In genomic region chr13:25901460-25902376, GRCh38 we compare ENCODE assay signal across 8 cellular contexts.
DNase-seq lines count a peak whose midpoint lies in the region; ATAC-seq and TF ChIP-seq lines count a peak whose summit lies in the region.

No MANE protein-coding gene starts in this region.

- no peak overlapping the region for H3K56ac ChIP-seq in H9 (ENCODE audit: insufficient read length, low read depth, low read length)

- no peak overlapping the region for H3K4ac ChIP-seq in H9 (ENCODE audit: low read depth, low read length)

- no peak overlapping the region for H3K18ac ChIP-seq in H9 (ENCODE audit: insufficient read length, low read depth, low read length)

- H4K91ac ChIP-seq in H9 (ENCODE audit: insufficient read length, low read depth, low read length), result no peak overlapping the region

- peaks cover 38 to 62% (median 47%) of the 10 kb centered on the region in 10 experiments for H3K4me1 ChIP-seq in BLaER1 treated with 17β-estradiol and CSF1 and Interleukin-3, amounts not matched to agents 10 nM and 100 nM
- H3K4me1 ChIP-seq in H9 (ENCODE audit: insufficient read depth, low read length), result peaks cover 6% of the 10 kb centered on the region; the same call in 1 of the 2 replicates

- H3K79me2 ChIP-seq in H9 (ENCODE audit: insufficient read depth, low read length), result no peaks in the 10 kb centered on the region

- no peak for TF ChIP-seq CTCF in H9 (conservative IDR thresholded peaks at IDR 0.05)

- no peak overlapping the region for H3K4me3 Mint-ChIP-seq in H9

- H3K9me3 ChIP-seq in BLaER1 treated with 17β-estradiol and CSF1 and Interleukin-3, amounts not matched to agents 10 nM and 100 nM (replicated peaks in 1 of 11), result peaks cover 23 to 70% (median 59%) of the 10 kb centered on the region in 11 experiments
- H3K9me3 ChIP-seq in H9 (ENCODE audit: control insufficient read depth, low read depth, low read length), result peaks cover 21% of the 10 kb centered on the region

- H4K20me1 ChIP-seq in BLaER1 treated with 17β-estradiol and CSF1 and Interleukin-3, amounts not matched to agents 10 nM and 100 nM, result no peaks in the 10 kb centered on the region
- no peaks in the 10 kb centered on the region for H4K20me1 ChIP-seq in H9 (ENCODE audit: control insufficient read depth, insufficient read depth, insufficient read length)

- no peak overlapping the region for H2BK15ac ChIP-seq in H9 (ENCODE audit: low read depth, low read length)

- H2BK120ac ChIP-seq in H9 (ENCODE audit: low read depth, low read length, poor library complexity, severe bottlenecking), result no peak overlapping the region

- H2AFZ ChIP-seq in H9 (ENCODE audit: low read length), result no peak overlapping the region

- no peak overlapping the region for H4K5ac ChIP-seq in H9 (ENCODE audit: insufficient read length, low read depth, low read length)

- no peak overlapping the region for H3K14ac ChIP-seq in H9 (ENCODE audit: insufficient read depth, low read length)

- no peak overlapping the region for H3K23ac ChIP-seq in H9 (ENCODE audit: insufficient read length, low read depth, low read length)

- peaks cover 4 to 7% of the 10 kb centered on the region in 2 experiments for H3K4me1 Mint-ChIP-seq in H9

- H2BK20ac ChIP-seq in H9 (ENCODE audit: low read depth, low read length, poor library complexity, severe bottlenecking), result no peak overlapping the region

- no peaks in the 10 kb centered on the region; the same call in 1 of the 2 replicates for H3K27me3 Mint-ChIP-seq in H9 (ENCODE audit: low read depth)

- peak overlapping the region; percentile 2 to 87 (median 37); a peak in 14 of 22 replicates for H3K4me2 ChIP-seq in BLaER1 treated with 17β-estradiol and CSF1 and Interleukin-3, amounts not matched to agents 10 nM and 100 nM
- no peak overlapping the region for H3K4me2 ChIP-seq in H9 (ENCODE audit: insufficient read depth, insufficient read length, low read length)

- H2AK5ac ChIP-seq in H9 (ENCODE audit: insufficient read length, low read length), result no peak overlapping the region

- H3K27me3 ChIP-seq in BLaER1 treated with 17β-estradiol and CSF1 and Interleukin-3, amounts not matched to agents 10 nM and 100 nM, result no peaks in the 10 kb centered on the region
- H3K27me3 ChIP-seq in H9 (ENCODE audit: insufficient read depth, low read length), result no peaks in the 10 kb centered on the region

- no peaks in the 10 kb centered on the region for H3K79me1 ChIP-seq in H9 (ENCODE audit: insufficient read depth, low read depth, low read length, poor library complexity, severe bottlenecking)

- H3K23me2 ChIP-seq in H9 (ENCODE audit: insufficient read length, low read depth, low read length, poor library complexity, severe bottlenecking), result no peaks in the 10 kb centered on the region

- peaks cover 29 to 39% (median 34%) of the 10 kb centered on the region in 3 experiments for H3K36me3 Mint-ChIP-seq in H9 (ENCODE audit: insufficient read depth in 1 of 3, low read depth in 3 of 3)

- no peak overlapping the region for H4K8ac ChIP-seq in H9 (replicated peaks; ENCODE audit: insufficient read length, low read depth, low read length)

- H3K36me3 ChIP-seq in BLaER1 treated with 17β-estradiol and CSF1 and Interleukin-3, amounts not matched to agents 10 nM and 100 nM, result no peaks in the 10 kb centered on the region

- H2BK5ac ChIP-seq in H9 (ENCODE audit: insufficient read length, low read length), result no peak overlapping the region

- H3K9ac ChIP-seq in BLaER1 treated with 17β-estradiol and CSF1 and Interleukin-3, amounts not matched to agents 10 nM and 100 nM, result peak overlapping the region in 2 of 11 experiments; percentile 1 to 42; a peak in 2 of 22 replicates
- H3K9ac ChIP-seq in H9 (ENCODE audit: extremely low read depth, insufficient read length, low read length), result no peak overlapping the region

- no CpG with 5 or more reads among the region's 10 CpGs for WGBS in H9 (ENCODE audit: extremely low coverage, insufficient read length, low lambda C conversion rate)

- ATAC-seq in GM18867 (IDR thresholded peaks at IDR 0.05; ENCODE audit: unreplicated experiment) (peak; percentile 97), HG03108 (IDR thresholded peaks at IDR 0.05; ENCODE audit: unreplicated experiment) (peak; percentile 99)

- DNase-seq in T follicular helper cell (ENCODE audit: low read depth), result peak; percentile 34
- DNase-seq in fibroblast of the conjunctiva (ENCODE audit: low read depth), result peak; percentile 46
- DNase-seq in NCI-H187 treated with DMSO at 0.1 percent for 48 hours (lab: John Stamatoyannopoulos, UW), result no peak
- no peak for DNase-seq in UCSD-AML1 (lab: John Stamatoyannopoulos, UW; ENCODE audit: unreplicated experiment)
- no peak for DNase-seq in H9

- peak overlapping the region in 4 of 11 experiments; percentile 44 to 76 (median 55); a peak in 7 of 22 replicates for H3K27ac ChIP-seq in BLaER1 treated with 17β-estradiol and CSF1 and Interleukin-3, amounts not matched to agents 10 nM and 100 nM
- H3K27ac ChIP-seq in H9 (ENCODE audit: insufficient read length, low read depth, low read length), result no peak overlapping the region

- no peak overlapping the region for H3T11ph ChIP-seq in H9 (ENCODE audit: low read length)

- H2BK12ac ChIP-seq in H9 (ENCODE audit: insufficient read length, low read depth, low read length), result no peak overlapping the region

- H3K9me3 Mint-ChIP-seq in H9, result peaks cover 33 to 38% of the 10 kb centered on the region in 2 experiments

- no peak overlapping the region for H3K4me3 ChIP-seq in BLaER1 treated with 17β-estradiol and CSF1 and Interleukin-3, amounts not matched to agents 10 nM and 100 nM

- no peak overlapping the region for H3K27ac Mint-ChIP-seq in H9

Comparison
In these comparisons a context has a peak if more than half of its experiments do, and no peak if none do; other contexts are left out.
1. DNase-seq: peak in T follicular helper cell (single experiment) and fibroblast of the conjunctiva (single experiment); none in NCI-H187 treated with DMSO at 0.1 percent for 48 hours (single experiment), UCSD-AML1 (single experiment) and H9 (single experiment).